Comparison of ENCODE assay signal across 1 cellular context in the genomic region with DNA sequence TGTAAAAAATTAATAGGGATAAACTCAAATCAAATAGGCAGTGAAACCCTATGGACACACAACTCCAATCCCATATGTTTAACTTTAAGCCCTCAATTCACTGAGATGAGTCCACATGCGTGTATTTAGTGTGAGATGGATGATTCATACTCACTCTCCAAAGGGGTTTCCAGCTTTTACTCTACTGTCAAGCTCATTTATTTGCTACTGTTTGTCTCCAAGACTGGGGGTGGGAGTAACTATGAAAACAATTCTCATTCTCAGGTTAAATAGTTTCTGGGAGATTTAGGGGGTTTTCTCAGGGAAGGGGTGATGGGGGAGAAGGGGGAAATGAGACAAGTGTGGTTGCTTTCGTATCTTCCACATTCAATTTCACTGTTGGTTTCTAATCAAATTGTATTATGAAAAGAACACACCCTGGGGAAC.
A peak's percentile ranks its signal among the peaks of the same experiment; 100 is the strongest.
TF ChIP-seq lines count a peak whose summit lies in the region.

No MANE protein-coding gene starts in this region.

TF ChIP-seq in GM12878, 131 proteins besides CTCF, POLR2A, EP300 and RAD21 (continued from another document):
- TF ChIP-seq, protein P1, sequence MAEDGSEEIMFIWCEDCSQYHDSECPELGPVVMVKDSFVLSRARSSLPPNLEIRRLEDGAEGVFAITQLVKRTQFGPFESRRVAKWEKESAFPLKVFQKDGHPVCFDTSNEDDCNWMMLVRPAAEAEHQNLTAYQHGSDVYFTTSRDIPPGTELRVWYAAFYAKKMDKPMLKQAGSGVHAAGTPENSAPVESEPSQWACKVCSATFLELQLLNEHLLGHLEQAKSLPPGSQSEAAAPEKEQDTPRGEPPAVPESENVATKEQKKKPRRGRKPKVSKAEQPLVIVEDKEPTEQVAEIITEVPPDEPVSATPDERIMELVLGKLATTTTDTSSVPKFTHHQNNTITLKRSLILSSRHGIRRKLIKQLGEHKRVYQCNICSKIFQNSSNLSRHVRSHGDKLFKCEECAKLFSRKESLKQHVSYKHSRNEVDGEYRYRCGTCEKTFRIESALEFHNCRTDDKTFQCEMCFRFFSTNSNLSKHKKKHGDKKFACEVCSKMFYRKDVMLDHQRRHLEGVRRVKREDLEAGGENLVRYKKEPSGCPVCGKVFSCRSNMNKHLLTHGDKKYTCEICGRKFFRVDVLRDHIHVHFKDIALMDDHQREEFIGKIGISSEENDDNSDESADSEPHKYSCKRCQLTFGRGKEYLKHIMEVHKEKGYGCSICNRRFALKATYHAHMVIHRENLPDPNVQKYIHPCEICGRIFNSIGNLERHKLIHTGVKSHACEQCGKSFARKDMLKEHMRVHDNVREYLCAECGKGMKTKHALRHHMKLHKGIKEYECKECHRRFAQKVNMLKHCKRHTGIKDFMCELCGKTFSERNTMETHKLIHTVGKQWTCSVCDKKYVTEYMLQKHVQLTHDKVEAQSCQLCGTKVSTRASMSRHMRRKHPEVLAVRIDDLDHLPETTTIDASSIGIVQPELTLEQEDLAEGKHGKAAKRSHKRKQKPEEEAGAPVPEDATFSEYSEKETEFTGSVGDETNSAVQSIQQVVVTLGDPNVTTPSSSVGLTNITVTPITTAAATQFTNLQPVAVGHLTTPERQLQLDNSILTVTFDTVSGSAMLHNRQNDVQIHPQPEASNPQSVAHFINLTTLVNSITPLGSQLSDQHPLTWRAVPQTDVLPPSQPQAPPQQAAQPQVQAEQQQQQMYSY (CRISPR knock-in tag; IDR thresholded peaks at IDR 0.05), result no peak
- TF ChIP-seq POU2F2 (IDR thresholded peaks at IDR 0.05; ENCODE audit: borderline replicate concordance, low read depth, low read length) (no peak), PAX8 (IDR thresholded peaks at IDR 0.05) (no peak), MEF2B (IDR thresholded peaks at IDR 0.05; ENCODE audit: partially characterized antibody, poor library complexity, severe bottlenecking) (peak; percentile 59), SMC3 (IDR thresholded peaks at IDR 0.05; ENCODE audit: borderline replicate concordance, low read length) (no peak), JUND (IDR thresholded peaks at IDR 0.05; ENCODE audit: low read depth, low read length) (no peak), PAX5 (IDR thresholded peaks at IDR 0.05; ENCODE audit: borderline replicate concordance, low read depth, low read length) (0 out of 2 replicates have a peak, but pooled peaks have one; percentile 56), ZNF274 (IDR thresholded peaks at IDR 0.05; ENCODE audit: insufficient read depth, insufficient read length) (no peak), ZBED1 (IDR thresholded peaks at IDR 0.05; ENCODE audit: borderline replicate concordance) (0 out of 2 replicates have a peak, but pooled peaks have one; percentile 35), GABPA (IDR thresholded peaks at IDR 0.05; ENCODE audit: low read depth) (0 out of 2 replicates have a peak, but pooled peaks have one; percentile 22), MTA2 (IDR thresholded peaks at IDR 0.05; ENCODE audit: low read depth) (peak; percentile 82), TARDBP (IDR thresholded peaks at IDR 0.05; ENCODE audit: borderline replicate concordance) (no peak), FOXK2 (IDR thresholded peaks at IDR 0.05) (no peak), CHD1 (IDR thresholded peaks at IDR 0.05; ENCODE audit: low read depth, low read length) (no peak), CHD2 (IDR thresholded peaks at IDR 0.05; ENCODE audit: borderline replicate concordance, low read depth, low read length) (peak; percentile 26; the same call in 1 of the 2 replicates), GATAD2B (conservative IDR thresholded peaks at IDR 0.05; ENCODE audit: low read depth) (0 out of 2 replicates have a peak, but pooled peaks have one; percentile 42), IKZF1 (conservative IDR thresholded peaks at IDR 0.05) (peak; percentile 81), MTA3 (IDR thresholded peaks at IDR 0.05; ENCODE audit: borderline replicate concordance, low read length) (peak; percentile 76; the same call in 1 of the 2 replicates)
- TF ChIP-seq, protein P2, sequence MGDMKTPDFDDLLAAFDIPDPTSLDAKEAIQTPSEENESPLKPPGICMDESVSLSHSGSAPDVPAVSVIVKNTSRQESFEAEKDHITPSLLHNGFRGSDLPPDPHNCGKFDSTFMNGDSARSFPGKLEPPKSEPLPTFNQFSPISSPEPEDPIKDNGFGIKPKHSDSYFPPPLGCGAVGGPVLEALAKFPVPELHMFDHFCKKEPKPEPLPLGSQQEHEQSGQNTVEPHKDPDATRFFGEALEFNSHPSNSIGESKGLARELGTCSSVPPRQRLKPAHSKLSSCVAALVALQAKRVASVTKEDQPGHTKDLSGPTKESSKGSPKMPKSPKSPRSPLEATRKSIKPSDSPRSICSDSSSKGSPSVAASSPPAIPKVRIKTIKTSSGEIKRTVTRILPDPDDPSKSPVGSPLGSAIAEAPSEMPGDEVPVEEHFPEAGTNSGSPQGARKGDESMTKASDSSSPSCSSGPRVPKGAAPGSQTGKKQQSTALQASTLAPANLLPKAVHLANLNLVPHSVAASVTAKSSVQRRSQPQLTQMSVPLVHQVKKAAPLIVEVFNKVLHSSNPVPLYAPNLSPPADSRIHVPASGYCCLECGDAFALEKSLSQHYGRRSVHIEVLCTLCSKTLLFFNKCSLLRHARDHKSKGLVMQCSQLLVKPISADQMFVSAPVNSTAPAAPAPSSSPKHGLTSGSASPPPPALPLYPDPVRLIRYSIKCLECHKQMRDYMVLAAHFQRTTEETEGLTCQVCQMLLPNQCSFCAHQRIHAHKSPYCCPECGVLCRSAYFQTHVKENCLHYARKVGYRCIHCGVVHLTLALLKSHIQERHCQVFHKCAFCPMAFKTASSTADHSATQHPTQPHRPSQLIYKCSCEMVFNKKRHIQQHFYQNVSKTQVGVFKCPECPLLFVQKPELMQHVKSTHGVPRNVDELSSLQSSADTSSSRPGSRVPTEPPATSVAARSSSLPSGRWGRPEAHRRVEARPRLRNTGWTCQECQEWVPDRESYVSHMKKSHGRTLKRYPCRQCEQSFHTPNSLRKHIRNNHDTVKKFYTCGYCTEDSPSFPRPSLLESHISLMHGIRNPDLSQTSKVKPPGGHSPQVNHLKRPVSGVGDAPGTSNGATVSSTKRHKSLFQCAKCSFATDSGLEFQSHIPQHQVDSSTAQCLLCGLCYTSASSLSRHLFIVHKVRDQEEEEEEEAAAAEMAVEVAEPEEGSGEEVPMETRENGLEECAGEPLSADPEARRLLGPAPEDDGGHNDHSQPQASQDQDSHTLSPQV (IDR thresholded peaks at IDR 0.05), result no peak
- TF ChIP-seq, protein P3, sequence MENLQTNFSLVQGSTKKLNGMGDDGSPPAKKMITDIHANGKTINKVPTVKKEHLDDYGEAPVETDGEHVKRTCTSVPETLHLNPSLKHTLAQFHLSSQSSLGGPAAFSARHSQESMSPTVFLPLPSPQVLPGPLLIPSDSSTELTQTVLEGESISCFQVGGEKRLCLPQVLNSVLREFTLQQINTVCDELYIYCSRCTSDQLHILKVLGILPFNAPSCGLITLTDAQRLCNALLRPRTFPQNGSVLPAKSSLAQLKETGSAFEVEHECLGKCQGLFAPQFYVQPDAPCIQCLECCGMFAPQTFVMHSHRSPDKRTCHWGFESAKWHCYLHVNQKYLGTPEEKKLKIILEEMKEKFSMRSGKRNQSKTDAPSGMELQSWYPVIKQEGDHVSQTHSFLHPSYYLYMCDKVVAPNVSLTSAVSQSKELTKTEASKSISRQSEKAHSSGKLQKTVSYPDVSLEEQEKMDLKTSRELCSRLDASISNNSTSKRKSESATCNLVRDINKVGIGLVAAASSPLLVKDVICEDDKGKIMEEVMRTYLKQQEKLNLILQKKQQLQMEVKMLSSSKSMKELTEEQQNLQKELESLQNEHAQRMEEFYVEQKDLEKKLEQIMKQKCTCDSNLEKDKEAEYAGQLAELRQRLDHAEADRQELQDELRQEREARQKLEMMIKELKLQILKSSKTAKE (IDR thresholded peaks at IDR 0.05; ENCODE audit: low read depth, poor library complexity, severe bottlenecking), result peak; percentile 68
TF ChIP-seq in GM12878: peak in this region for 38.
